In the genomic region with DNA sequence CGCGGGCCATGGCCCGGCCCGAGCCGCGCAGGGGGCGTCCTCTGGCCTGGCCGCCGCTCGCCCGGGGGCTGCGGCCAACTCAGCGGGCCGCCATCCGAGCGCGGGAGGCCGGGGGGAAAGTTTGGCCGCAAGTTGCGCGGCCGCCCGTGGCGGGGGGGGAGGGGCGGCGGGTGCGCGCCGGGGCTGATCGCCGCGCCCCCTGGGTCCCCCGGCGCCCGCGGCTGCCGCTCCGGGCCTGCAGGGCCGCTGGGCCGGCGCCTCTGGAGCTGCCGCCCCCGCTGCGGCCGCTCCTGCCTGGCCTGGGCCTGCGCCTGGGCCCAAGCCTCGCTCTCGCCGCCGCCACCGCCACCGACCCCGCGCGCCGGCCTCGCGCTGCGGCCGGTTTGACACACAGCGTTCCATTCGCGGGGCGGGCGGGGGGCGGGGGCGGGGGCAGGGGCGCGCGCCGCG, we compare ENCODE assay signal across 8 cellular contexts. TPM values are rescaled to one million over a fixed set of nuclear protein-coding genes. Genes with fewer than 3 reads are reported as not detected.
DNase-seq lines count a peak whose midpoint lies in the region; ATAC-seq and TF ChIP-seq lines count a peak whose summit lies in the region.

Gene NR2F6, minus strand, starts transcription at position 385 of the 450 bp plus-strand sequence. CDS start 699 bp downstream, outside the sequence.

- H2AFZ ChIP-seq in parathyroid adenoma, result peak within 1 kb of the TSS; percentile 94

- peak within 1 kb of the TSS; percentile 90 for H3K4me3 ChIP-seq in parathyroid adenoma (ENCODE audit: low read depth, low read length)

- H3K36me3 Mint-ChIP-seq in WTC11, result no peaks in the 10 kb centered on the region

- DNase-seq in WTC11 (ENCODE audit: low spot score) (no peak), germinal center (ENCODE audit: low spot score) (peak; percentile 65), NCI-H2171 treated with DMSO at 0.1 percent for 48 hours (lab: John Stamatoyannopoulos, UW) (no peak), NCI-H2171 (lab: John Stamatoyannopoulos, UW) (no peak)

- H3K9me3 ChIP-seq in parathyroid adenoma (ENCODE audit: control insufficient read depth, low read length), result no peaks in the 10 kb centered on the region

- POLR2A ChIA-PET in WTC11 (lab: Charles Lee), result interaction anchor here (1.5 kb wide), 1 partner anchor 9 kb away, joined by 9 read pairs; no protein-coding TSS in a partner anchor

- peaks cover 15% of the 10 kb centered on the region for H3K79me2 ChIP-seq in parathyroid adenoma

- peaks cover 57% of the 10 kb centered on the region for H3K4me1 Mint-ChIP-seq in WTC11

- TF ChIP-seq CTCF in 22Rv1 (IDR thresholded peaks at IDR 0.05), result no peak
- TF ChIP-seq CTCF in WTC11 (IDR thresholded peaks at IDR 0.05), result no peak
- TF ChIP-seq CTCF in parathyroid adenoma (IDR thresholded peaks at IDR 0.05), result no peak

- CTCF ChIA-PET in WTC11 (lab: Charles Lee), result no interaction called here

- no peaks in the 10 kb centered on the region for H3K27me3 Mint-ChIP-seq in WTC11 (ENCODE audit: low read depth)

- peak within 1 kb of the TSS; percentile 98 for H3K27ac Mint-ChIP-seq in WTC11

- H3K27ac ChIP-seq in 22Rv1, result peak within 1 kb of the TSS; percentile 92
- peak within 1 kb of the TSS; percentile 87 for H3K27ac ChIP-seq in parathyroid adenoma

- peaks cover 20% of the 10 kb centered on the region for H3K4me1 ChIP-seq in parathyroid adenoma

- H3K36me3 ChIP-seq in parathyroid adenoma (ENCODE audit: control insufficient read depth, insufficient read depth, low read length), result no peaks in the 10 kb centered on the region

- no peaks in the 10 kb centered on the region for H3K27me3 ChIP-seq in parathyroid adenoma (ENCODE audit: control insufficient read depth, insufficient read depth, low read length)

- ATAC-seq in GM21576 (IDR thresholded peaks at IDR 0.05; ENCODE audit: unreplicated experiment) (peak; percentile 5), WTC11 (no peak), HG03175 (IDR thresholded peaks at IDR 0.05; ENCODE audit: unreplicated experiment) (no peak)

- H3K9ac ChIP-seq in parathyroid adenoma, result peak within 1 kb of the TSS; percentile 93

- H3K4me3 Mint-ChIP-seq in WTC11, result peak within 1 kb of the TSS; percentile 97

- peak within 1 kb of the TSS; percentile 97 for H3K4me2 ChIP-seq in parathyroid adenoma (ENCODE audit: low read length)

- no peaks in the 10 kb centered on the region for H3K9me3 Mint-ChIP-seq in WTC11

TF ChIP-seq in WTC11, 78 proteins besides CTCF, POLR2A, EP300 and RAD21:
- TF ChIP-seq TP53 (CRISPR knock-in tag; IDR thresholded peaks at IDR 0.05) (0 out of 2 replicates have a peak, but pooled peaks have one; percentile 1), SP1 (CRISPR knock-in tag; conservative IDR thresholded peaks at IDR 0.05) (0 out of 2 replicates have a peak, but pooled peaks have one; percentile 9), ZNF232 (CRISPR knock-in tag; IDR thresholded peaks at IDR 0.05) (no peak), ZBTB21 (CRISPR knock-in tag; IDR thresholded peaks at IDR 0.05; ENCODE audit: borderline replicate concordance) (no peak), ZNF423 (CRISPR knock-in tag; IDR thresholded peaks at IDR 0.05) (0 out of 2 replicates have a peak, but pooled peaks have one; percentile 22)

RNA-seq across cellular contexts. Expression of gene NR2F6, which starts in this region (rescaled TPM):
- total RNA-seq in WTC11 (2021), result 144 to 149 TPM (median 145 TPM) in 3 replicates
